Comparison of ENCODE assay signal across 1 cellular context in genomic region chr12:71299541-71300376, GRCh38.
TF ChIP-seq lines count a peak whose summit lies in the region.

No MANE protein-coding gene starts in this region.

TF ChIP-seq in GM23338, 12 proteins besides CTCF, POLR2A, EP300 and RAD21 (continued from another document):
- TF ChIP-seq ETS1 (IDR thresholded peaks at IDR 0.05) (no peak), EZH2phosphoT487 (IDR thresholded peaks at IDR 0.05; ENCODE audit: unreplicated experiment) (no peak), NANOG (IDR thresholded peaks at IDR 0.05; ENCODE audit: borderline replicate concordance) (no peak), POLR2AphosphoS5 (IDR thresholded peaks at IDR 0.05; ENCODE audit: low read depth) (no peak), ZNF462 (CRISPR knock-in tag; IDR thresholded peaks at IDR 0.05) (no peak), JUNB (IDR thresholded peaks at IDR 0.05; ENCODE audit: unreplicated experiment) (no peak), ZNF114 (CRISPR knock-in tag; IDR thresholded peaks at IDR 0.05) (no peak), STAT1 (IDR thresholded peaks at IDR 0.05; ENCODE audit: unreplicated experiment) (no peak), EZH2 (IDR thresholded peaks at IDR 0.05; ENCODE audit: low read depth, unreplicated experiment) (no peak)
